ENCODE assay signal across 8 cellular contexts in genomic region chr17:50056217-50056960, GRCh38. TPM values are rescaled to one million over a fixed set of nuclear protein-coding genes. Genes with fewer than 3 reads are reported as not detected.
DNase-seq lines count a peak whose midpoint lies in the region; ATAC-seq lines count a peak whose summit lies in the region.

No MANE protein-coding gene starts in this region.

- no peaks in the 10 kb centered on the region for H3K27me3 Mint-ChIP-seq in activated T-cell treated with anti-CD3 and anti-CD28 coated beads, Interleukin-2, amount 50 U/mL, for 72 hours (ENCODE audit: low read depth)

- H3K18ac ChIP-seq in neuronal stem cell (ENCODE audit: low read length), result peak overlapping the region; percentile 90

- peak overlapping the region; percentile 70 for H3K9ac ChIP-seq in neuronal stem cell (ENCODE audit: low read depth, low read length, poor library complexity)

- peak overlapping the region; percentile 42 for H2BK5ac ChIP-seq in neuronal stem cell (ENCODE audit: low read length)

- no peak overlapping the region for H3K27ac ChIP-seq in neuronal stem cell (replicated peaks; ENCODE audit: low read length)
- H3K27ac ChIP-seq in thymus (ENCODE audit: low read depth), result peak overlapping the region; percentile 64

- peak overlapping the region; percentile 96 to 98 for H3K4me3 Mint-ChIP-seq in activated T-cell treated with anti-CD3 and anti-CD28 coated beads, Interleukin-2, amount 50 U/mL, for 72 hours

- H2BK12ac ChIP-seq in neuronal stem cell (ENCODE audit: low read length), result no peak overlapping the region

- H2AFZ ChIP-seq in neuronal stem cell (ENCODE audit: low read length), result peak overlapping the region; percentile 98

- H4K8ac ChIP-seq in neuronal stem cell (ENCODE audit: low read depth, low read length), result no peak overlapping the region

- peak; percentile 45 for ATAC-seq in HG03354 (IDR thresholded peaks at IDR 0.05; ENCODE audit: poor library complexity, severe bottlenecking, unreplicated experiment)
- ATAC-seq in activated T-cell treated with anti-CD3 and anti-CD28 coated beads, Interleukin-2, amount 50 U/mL, for 72 hours (replicated peaks in 1 of 2), result peak; percentile 77 to 79
- no peak for ATAC-seq in HG03378 (IDR thresholded peaks at IDR 0.05; ENCODE audit: unreplicated experiment)

- H3K9me3 ChIP-seq in neuronal stem cell (replicated peaks in 1 of 2; ENCODE audit: control insufficient read depth in 2 of 2, insufficient read depth in 1 of 2, low read depth in 1 of 2, low read length in 2 of 2), result no peaks in the 10 kb centered on the region
- H3K9me3 ChIP-seq in thymus (ENCODE audit: control insufficient read depth), result no peaks in the 10 kb centered on the region

- H3K79me1 ChIP-seq in neuronal stem cell (ENCODE audit: low read depth, low read length), result no peaks in the 10 kb centered on the region

- no peak overlapping the region for H3K4ac ChIP-seq in neuronal stem cell (ENCODE audit: low read length)

- DNase-seq in NOMO-1 treated with DMSO at 0.1 percent for 48 hours (lab: John Stamatoyannopoulos, UW; ENCODE audit: unreplicated experiment), result peak; percentile 49
- DNase-seq in activated T-cell treated with anti-CD3 and anti-CD28 coated beads, Interleukin-2, amount 50 U/mL, for 72 hours, result peak; percentile 77 to 79
- DNase-seq in fibroblast of peridontal ligament (ENCODE audit: extremely low read depth), result peak; percentile 39
- peak; percentile 76 for DNase-seq in neuronal stem cell (ENCODE audit: low spot score)

- H3K4me2 ChIP-seq in neuronal stem cell (ENCODE audit: insufficient read depth, low read length, poor library complexity, severe bottlenecking), result peak overlapping the region; percentile 96

- peak overlapping the region; percentile 73 for H3K4me3 ChIP-seq in GM08714 (ENCODE audit: low read length)
- H3K4me3 ChIP-seq in neuronal stem cell (ENCODE audit: low read length in 2 of 2), result peak overlapping the region; percentile 48 to 86
- peak overlapping the region; percentile 60 for H3K4me3 ChIP-seq in thymus (ENCODE audit: low read length)

- no peak overlapping the region for H2BK120ac ChIP-seq in neuronal stem cell (ENCODE audit: low read depth, low read length)

- peak overlapping the region; percentile 96 for H2BK15ac ChIP-seq in neuronal stem cell (ENCODE audit: low read length)

- H4K91ac ChIP-seq in neuronal stem cell (ENCODE audit: low read depth, low read length, poor library complexity), result no peak overlapping the region

- H3K23ac ChIP-seq in neuronal stem cell (ENCODE audit: low read depth, low read length, poor library complexity), result peak overlapping the region; percentile 52

- H3K27me3 ChIP-seq in neuronal stem cell (ENCODE audit: control insufficient read depth in 3 of 3, insufficient read depth in 3 of 3, low read depth in 1 of 3, low read length in 3 of 3) (peaks cover 0 to 44% (median 20%) of the 10 kb centered on the region in 3 experiments), thymus (ENCODE audit: control insufficient read depth, insufficient read depth) (peaks cover 10% of the 10 kb centered on the region)

- H3K27ac Mint-ChIP-seq in activated T-cell treated with anti-CD3 and anti-CD28 coated beads, Interleukin-2, amount 50 U/mL, for 72 hours, result no peak overlapping the region

- no CpG with 5 or more reads among the region's 64 CpGs for WGBS in neuronal stem cell (ENCODE audit: extremely low coverage in 2 of 2, insufficient read length in 2 of 2, insufficient replicate concordance in 1 of 2), 2 donors
- under 1% methylated on average over 64 of the region's 64 CpGs for WGBS in thymus

- H3K14ac ChIP-seq in neuronal stem cell (ENCODE audit: low read length), result no peak overlapping the region

- no peaks in the 10 kb centered on the region for H3K36me3 ChIP-seq in neuronal stem cell (replicated peaks in 1 of 2; ENCODE audit: control insufficient read depth in 2 of 2, insufficient read depth in 2 of 2, low read length in 2 of 2)
- no peaks in the 10 kb centered on the region for H3K36me3 ChIP-seq in thymus (ENCODE audit: control insufficient read depth, insufficient read depth)

- no peak overlapping the region for H2AK5ac ChIP-seq in neuronal stem cell (ENCODE audit: low read depth, low read length)

- peaks cover 6 to 22% of the 10 kb centered on the region in 2 donors for H3K4me1 ChIP-seq in neuronal stem cell (ENCODE audit: control insufficient read depth in 2 of 2, insufficient read depth in 1 of 2, low read depth in 1 of 2, low read length in 2 of 2)
- peaks cover 7% of the 10 kb centered on the region for H3K4me1 ChIP-seq in thymus (ENCODE audit: control insufficient read depth, insufficient read depth, low read length)

- peaks cover 32% of the 10 kb centered on the region for H3K4me1 Mint-ChIP-seq in activated T-cell treated with anti-CD3 and anti-CD28 coated beads, Interleukin-2, amount 50 U/mL, for 72 hours (ENCODE audit: low read depth)

- peaks cover 0 to 3% of the 10 kb centered on the region in 2 donors for H3K36me3 Mint-ChIP-seq in activated T-cell treated with anti-CD3 and anti-CD28 coated beads, Interleukin-2, amount 50 U/mL, for 72 hours (ENCODE audit: insufficient read depth in 2 of 2)

- H3K9me3 Mint-ChIP-seq in activated T-cell treated with anti-CD3 and anti-CD28 coated beads, Interleukin-2, amount 50 U/mL, for 72 hours, result no peaks in the 10 kb centered on the region

RNA-seq across cellular contexts. Expression of gene ITGA3, which starts 0.5 kb away (rescaled TPM):
- 10 to 100 TPM; 16.6 to 16.9 TPM for total RNA-seq in activated T-cell treated with anti-CD3 and anti-CD28 coated beads, Interleukin-2, amount 50 U/mL, for 72 hours
- polyA plus RNA-seq in neuronal stem cell (2013, experiment 1 of 2), result 8.3 TPM
- 6.8 TPM for polyA plus RNA-seq in neuronal stem cell (2013, experiment 2 of 2)
- polyA plus RNA-seq in thymus, result 27.7 TPM

RNA-seq across cellular contexts. Expression of gene PDK2, which starts 38.8 kb away (rescaled TPM):
- 10 to 100 TPM; 26.6 to 34.6 TPM for total RNA-seq in activated T-cell treated with anti-CD3 and anti-CD28 coated beads, Interleukin-2, amount 50 U/mL, for 72 hours
- polyA plus RNA-seq in neuronal stem cell (2013, experiment 1 of 2), result 40.5 TPM
- 39.2 TPM for polyA plus RNA-seq in neuronal stem cell (2013, experiment 2 of 2)
- polyA plus RNA-seq in thymus, result 14.5 TPM
